In the genomic region with DNA sequence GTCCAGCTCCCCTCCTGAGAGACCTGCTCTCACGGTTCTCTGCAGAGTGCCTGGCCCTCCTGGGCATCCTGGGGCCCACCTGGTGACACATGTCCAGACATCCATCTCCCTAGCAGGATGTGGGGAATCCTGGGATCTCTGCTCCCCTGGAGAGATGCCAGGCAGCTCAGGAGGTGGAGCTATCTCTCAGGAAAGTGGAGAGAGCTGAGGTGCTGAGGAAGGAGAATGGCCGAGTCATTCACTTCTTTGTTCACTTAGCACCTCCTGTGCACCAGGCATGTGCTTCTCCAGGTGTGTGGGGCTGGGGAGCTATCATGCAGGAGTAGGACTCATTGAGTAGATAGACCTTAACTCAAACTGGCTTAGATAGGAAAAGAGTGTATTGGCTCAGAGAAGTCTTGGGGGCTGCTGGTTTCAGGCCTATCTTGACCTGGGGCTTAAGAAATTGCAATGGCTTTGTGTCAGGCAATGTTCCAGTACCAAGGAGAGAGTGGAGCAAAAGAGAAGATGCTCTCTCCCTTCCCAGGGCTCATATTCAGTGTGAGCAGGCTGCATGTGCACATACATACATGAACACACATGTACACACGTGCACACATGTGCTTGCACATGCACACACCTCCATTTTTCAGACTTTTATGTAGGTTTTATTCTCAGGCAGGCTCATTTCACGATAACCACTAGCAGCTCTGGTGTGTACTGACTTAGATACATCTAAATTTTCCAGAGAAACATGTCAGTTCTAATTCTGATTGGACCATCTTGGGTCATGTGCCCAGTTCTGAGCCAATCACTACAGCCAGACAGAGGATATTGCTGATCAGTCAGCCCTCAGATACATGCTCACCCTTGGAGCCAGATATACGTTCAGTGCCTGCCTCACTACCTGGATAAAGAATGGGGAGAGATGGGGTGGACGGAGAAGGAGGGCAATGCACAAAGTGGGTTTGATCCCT, we compare ENCODE assay signal across 19 cellular contexts.
A peak's percentile ranks its signal among the peaks of the same experiment; 100 is the strongest.
DNase-seq lines count a peak whose midpoint lies in the region; ATAC-seq and TF ChIP-seq lines count a peak whose summit lies in the region.
"Had no signal": no experiment of that assay in that cellular context is flagged by ENCODE, and none has a peak within 500 bp of the region (broad histone marks: within the 10 kb centered on the region; RNA-seq: fewer than 3 reads in every experiment).

No MANE protein-coding gene starts in this region.

- H3K36me3 ChIP-seq in PC-3 (ENCODE audit: low read depth, low read length) (no peaks in the 10 kb centered on the region), neural progenitor cell (no peaks in the 10 kb centered on the region)

- no peak overlapping the region for H3K4me2 ChIP-seq in PC-3 (ENCODE audit: low read length)
- no peak overlapping the region for H3K4me2 ChIP-seq in neural progenitor cell

- H3K27ac Mint-ChIP-seq in neural progenitor cell, result peak overlapping the region; percentile 63
- no peak overlapping the region for H3K27ac Mint-ChIP-seq in activated naive CD4-positive, alpha-beta T cell treated with anti-CD3 and anti-CD28 coated beads, Interleukin-2, amount 10 ng/mL, durations not matched to agents 7 days and 5 days
- H3K27ac Mint-ChIP-seq: CD4-positive, CD25-positive, alpha-beta regulatory T cell; naive B cell had no signal

- H3K79me2 ChIP-seq in PC-3 (ENCODE audit: low read length) (no peaks in the 10 kb centered on the region), neural progenitor cell (ENCODE audit: low read depth) (no peaks in the 10 kb centered on the region)

- BruUV-seq in PC-3 (replicated peaks; lab: Mats Ljungman, UMichigan), result no TSS peak

- no peaks in the 10 kb centered on the region for H4K20me1 ChIP-seq in PC-3 (ENCODE audit: low read length)
- no peaks in the 10 kb centered on the region for H4K20me1 ChIP-seq in neural progenitor cell (ENCODE audit: low read depth)

- H3K4me1 Mint-ChIP-seq in neural progenitor cell, result peaks cover 50% of the 10 kb centered on the region
- H3K4me1 Mint-ChIP-seq in activated naive CD4-positive, alpha-beta T cell treated with anti-CD3 and anti-CD28 coated beads, Interleukin-2, amount 10 ng/mL, durations not matched to agents 7 days and 5 days, result no peaks in the 10 kb centered on the region
- H3K4me1 Mint-ChIP-seq: naive B cell had no signal

- peaks cover 14% of the 10 kb centered on the region for H3K27me3 Mint-ChIP-seq in neural progenitor cell (ENCODE audit: insufficient read depth, low read depth)
- H3K27me3 Mint-ChIP-seq in activated naive CD4-positive, alpha-beta T cell treated with anti-CD3 and anti-CD28 coated beads, Interleukin-2, amount 10 ng/mL, durations not matched to agents 7 days and 5 days, result no peaks in the 10 kb centered on the region

- H3K4me1 ChIP-seq in PC-3 (ENCODE audit: insufficient read depth, low read length), result no peaks in the 10 kb centered on the region
- H3K4me1 ChIP-seq in neural progenitor cell, result no peaks in the 10 kb centered on the region

- H3K27me3 ChIP-seq in PC-3 (ENCODE audit: low read length) (no peaks in the 10 kb centered on the region), neural progenitor cell (no peaks in the 10 kb centered on the region)

- H3K4me3 ChIP-seq in PC-3 (ENCODE audit: low read length) (no peak overlapping the region), epithelial cell of esophagus (ENCODE audit: low read length) (no peak overlapping the region), neural progenitor cell (no peak overlapping the region), foreskin fibroblast (ENCODE audit: low read depth in 1 of 2, low read length in 2 of 2) (no peak overlapping the region)

- H2AFZ ChIP-seq in PC-3 (ENCODE audit: low read length) (no peak overlapping the region), neural progenitor cell (replicated peaks) (no peak overlapping the region)

- intact Hi-C loops in PC-3 (cut with micrococcal nuclease), result no loop called here

- CTCF ChIA-PET in PC-3 (lab: Charles Lee), result no interaction called here
- CTCF ChIA-PET in activated naive CD4-positive, alpha-beta T cell treated with anti-CD3 and anti-CD28 coated beads, Interleukin-2, amount 10 ng/mL, durations not matched to agents 7 days and 5 days (lab: Charles Lee), result no interaction called here

- no peak overlapping the region for H3K9ac ChIP-seq in PC-3 (ENCODE audit: low read length)
- no peak overlapping the region for H3K9ac ChIP-seq in neural progenitor cell

- TF ChIP-seq CTCF in PC-3 (conservative IDR thresholded peaks at IDR 0.05; ENCODE audit: low read depth, low read length) (no peak), epithelial cell of esophagus (IDR thresholded peaks at IDR 0.05; ENCODE audit: insufficient read depth, low read depth, low read length, missing control alignments) (no peak), neural progenitor cell (IDR thresholded peaks at IDR 0.05) (no peak), foreskin fibroblast (IDR thresholded peaks at IDR 0.05; ENCODE audit: low read depth, low read length) (no peak)

- no peaks in the 10 kb centered on the region for H3K36me3 Mint-ChIP-seq in neural progenitor cell
- H3K36me3 Mint-ChIP-seq in activated naive CD4-positive, alpha-beta T cell treated with anti-CD3 and anti-CD28 coated beads, Interleukin-2, amount 10 ng/mL, durations not matched to agents 7 days and 5 days, result no peaks in the 10 kb centered on the region
- H3K36me3 Mint-ChIP-seq: CD4-positive, CD25-positive, alpha-beta regulatory T cell; naive B cell had no signal

- POLR2A ChIA-PET in PC-3 (lab: Charles Lee; ENCODE audit: unreplicated experiment), result no interaction called here

- no peaks in the 10 kb centered on the region for H3F3A ChIP-seq in PC-3 (ENCODE audit: low read length, unreplicated experiment)
- no peaks in the 10 kb centered on the region for H3F3A ChIP-seq in neural progenitor cell (ENCODE audit: low read depth)

- no peaks in the 10 kb centered on the region for H3K9me3 Mint-ChIP-seq in neural progenitor cell
- no peaks in the 10 kb centered on the region for H3K9me3 Mint-ChIP-seq in activated naive CD4-positive, alpha-beta T cell treated with anti-CD3 and anti-CD28 coated beads, Interleukin-2, amount 10 ng/mL, durations not matched to agents 7 days and 5 days

- peak overlapping the region; percentile 33 for H3K4me3 Mint-ChIP-seq in neural progenitor cell
- H3K4me3 Mint-ChIP-seq in activated naive CD4-positive, alpha-beta T cell treated with anti-CD3 and anti-CD28 coated beads, Interleukin-2, amount 10 ng/mL, durations not matched to agents 7 days and 5 days, result no peak overlapping the region
- H3K4me3 Mint-ChIP-seq: naive B cell had no signal

- ATAC-seq in PC-3, result no peak

- DNase-seq in D341Med (ENCODE audit: low spot score), result peak; percentile 8
- peak; percentile 27 for DNase-seq in PC-3
- peak; percentile 22 for DNase-seq in epithelial cell of esophagus (ENCODE audit: low read depth)
- no peak for DNase-seq in neural progenitor cell (ENCODE audit: low spot score)
- no peak for DNase-seq in NOMO-1 treated with DMSO at 0.1 percent for 48 hours (lab: John Stamatoyannopoulos, UW; ENCODE audit: unreplicated experiment)
- no peak for DNase-seq in amniotic stem cell (lab: John Stamatoyannopoulos, UW)
- DNase-seq in activated naive CD4-positive, alpha-beta T cell treated with anti-CD3 and anti-CD28 coated beads, Interleukin-2, amount 10 ng/mL, durations not matched to agents 7 days and 5 days, result no peak
- DNase-seq in foreskin fibroblast, result no peak
- DNase-seq: activated CD4-positive, alpha-beta T cell treated with anti-CD3 and anti-CD28 coated beads for 48 hours; activated naive CD4-positive, alpha-beta T cell; anterior cingulate cortex; CD4-positive, CD25-positive, alpha-beta regulatory T cell; DMS79; hippocampal formation; KG1; naive B cell; NCI-H2081 treated with DMSO at 0.1 percent for 48 hours; NCI-H510A; SW 1271 had no signal

- H3K9me3 ChIP-seq in PC-3 (ENCODE audit: low read length), result no peaks in the 10 kb centered on the region
- H3K9me3 ChIP-seq in neural progenitor cell (ENCODE audit: low read depth), result no peaks in the 10 kb centered on the region

- H3K9me2 ChIP-seq in PC-3 (replicated peaks; ENCODE audit: low read length), result no peaks in the 10 kb centered on the region

- no peak overlapping the region for H3K27ac ChIP-seq in PC-3 (ENCODE audit: low read length)
- no peak overlapping the region for H3K27ac ChIP-seq in neural progenitor cell

Comparison
In these comparisons a context has a peak if more than half of its experiments do, and no peak if none do; other contexts are left out.
1. DNase-seq: peak in D341Med (single experiment), PC-3 (single experiment) and epithelial cell of esophagus (single experiment); none in neural progenitor cell (single experiment), NOMO-1 treated with DMSO at 0.1 percent for 48 hours (single experiment), amniotic stem cell (single experiment), activated naive CD4-positive, alpha-beta T cell treated with anti-CD3 and anti-CD28 coated beads, Interleukin-2, amount 10 ng/mL, durations not matched to agents 7 days and 5 days (single experiment) and foreskin fibroblast (0 of 2).